Comparison of ENCODE assay signal across 8 cellular contexts in genomic region chr19:49679832-49680472, GRCh38. TPM values are rescaled to one million over a fixed set of nuclear protein-coding genes. Genes with fewer than 3 reads are reported as not detected.
DNase-seq lines count a peak whose midpoint lies in the region; ATAC-seq, FAIRE-seq and TF ChIP-seq lines count a peak whose summit lies in the region.

No MANE protein-coding gene starts in this region.

- H3K4me3 Mint-ChIP-seq in IgD-negative memory B cell (peak overlapping the region in 3 of 4 donors; percentile 82 to 90 (median 84)), nephron (peak overlapping the region; percentile 92 to 96 (median 92))

- H3K4me1 Mint-ChIP-seq in IgD-negative memory B cell: peaks cover 19 to 22% (median 21%) of the 10 kb centered on the region in 3 donors
- peaks cover 23% of the 10 kb centered on the region for H3K4me1 Mint-ChIP-seq in nephron

- H3K27ac Mint-ChIP-seq in IgD-negative memory B cell (peak overlapping the region; percentile 73 to 97 (median 88)), nephron (peak overlapping the region; percentile 81 to 93 (median 83))

- no peak for DNase-seq in BE2C
- DNase-seq in breast epithelium (ENCODE audit: low spot score in 2 of 2): no peak
- DNase-seq in hypothalamus (lab: John Stamatoyannopoulos, UW): no peak
- DNase-seq in NCI-H774 (lab: John Stamatoyannopoulos, UW): no peak
- DNase-seq in HTR-8/SVneo (ENCODE audit: insufficient read length, low spot score): no peak

- peak overlapping the region; percentile 60 to 72 for H3K27ac ChIP-seq in breast epithelium

- H3K4me3 ChIP-seq in BE2C (ENCODE audit: low read depth, low read length) (peak overlapping the region; percentile 46), breast epithelium (peak overlapping the region in 2 of 3 donors; percentile 24 to 42)

- peaks cover 12% of the 10 kb centered on the region for H3K4me1 ChIP-seq in BE2C
- H3K4me1 ChIP-seq in breast epithelium: peaks cover 11 to 12% of the 10 kb centered on the region in 2 donors

- TF ChIP-seq POLR2A in breast epithelium (IDR thresholded peaks at IDR 0.05): no peak

- intact Hi-C loops in breast epithelium (cut with DNase I; ENCODE audit: low total_unique reads): no loop called here

- H3K36me3 ChIP-seq in BE2C (peaks cover 47% of the 10 kb centered on the region), breast epithelium (no peaks in the 10 kb centered on the region)

- peaks cover 6% of the 10 kb centered on the region for H3K36me3 Mint-ChIP-seq in IgD-negative memory B cell
- peaks cover 28% of the 10 kb centered on the region for H3K36me3 Mint-ChIP-seq in nephron (ENCODE audit: low read depth)

- no peak for FAIRE-seq in HTR-8/SVneo (lab: Jason Lieb, UNC)

- H3K9me3 ChIP-seq in BE2C (no peaks in the 10 kb centered on the region), breast epithelium (no peaks in the 10 kb centered on the region)

- H3K27me3 ChIP-seq in BE2C (no peaks in the 10 kb centered on the region), breast epithelium (no peaks in the 10 kb centered on the region)

- H3K9me3 Mint-ChIP-seq in IgD-negative memory B cell (no peaks in the 10 kb centered on the region), nephron (no peaks in the 10 kb centered on the region)

- TF ChIP-seq CTCF in BE2C (IDR thresholded peaks at IDR 0.05; ENCODE audit: low read depth, low read length) (no peak), breast epithelium (IDR thresholded peaks at IDR 0.05) (no peak), nephron (IDR thresholded peaks at IDR 0.05; ENCODE audit: unreplicated experiment in 3 of 3) (no peak)

- H3K27me3 Mint-ChIP-seq in IgD-negative memory B cell: no peaks in the 10 kb centered on the region
- H3K27me3 Mint-ChIP-seq in nephron (ENCODE audit: low read depth): no peaks in the 10 kb centered on the region

- ATAC-seq in GM21528 (IDR thresholded peaks at IDR 0.05; ENCODE audit: low FRiP score, unreplicated experiment): no peak

RNA-seq across cellular contexts. Expression of gene PRMT1, which starts 2.9 kb away (rescaled TPM):
- polyA plus RNA-seq in BE2C (2012; ENCODE audit: insufficient read depth, insufficient read length, low read depth): 665 TPM
- 187 TPM for polyA plus RNA-seq in IgD-negative memory B cell
- 100 to 1,000 TPM; 137 to 227 (median 154) TPM for total RNA-seq in breast epithelium

RNA-seq across cellular contexts. Expression of gene ADM5, which starts 9.4 kb away (rescaled TPM):
- polyA plus RNA-seq in BE2C (2012; ENCODE audit: insufficient read depth, insufficient read length, low read depth): 3.8 TPM
- 0.65 TPM for polyA plus RNA-seq in IgD-negative memory B cell
- total RNA-seq in breast epithelium: 1 to 10 TPM; 1.3 to 2.9 (median 1.4) TPM

RNA-seq across cellular contexts. Expression of gene CPT1C, which starts 11.0 kb away (rescaled TPM):
- 45.4 TPM for polyA plus RNA-seq in BE2C (2012; ENCODE audit: insufficient read depth, insufficient read length, low read depth)
- polyA plus RNA-seq in IgD-negative memory B cell: not detected
- total RNA-seq in breast epithelium: 10 to 100 TPM in 1 of 3 donors, 1 to 10 TPM in 1, under 1 TPM in 1; 0.80 to 14.4 (median 2.8) TPM

RNA-seq across cellular contexts. Expression of gene BCL2L12, which starts 14.2 kb away (rescaled TPM):
- polyA plus RNA-seq in BE2C (2012; ENCODE audit: insufficient read depth, insufficient read length, low read depth): 9.4 TPM
- polyA plus RNA-seq in IgD-negative memory B cell: 16.8 TPM
- 10 to 100 TPM in 1 of 3 donors, 1 to 10 TPM in 2; 5.1 to 11.7 (median 8.5) TPM for total RNA-seq in breast epithelium

RNA-seq across cellular contexts. Expression of gene IRF3, which starts 14.3 kb away (rescaled TPM):
- 57.1 TPM for polyA plus RNA-seq in BE2C (2012; ENCODE audit: insufficient read depth, insufficient read length, low read depth)
- polyA plus RNA-seq in IgD-negative memory B cell: 66.0 TPM
- total RNA-seq in breast epithelium: 100 to 1,000 TPM in 1 of 3 donors, 10 to 100 TPM in 2; 39.7 to 100 (median 52.4) TPM
